In the genomic region with DNA sequence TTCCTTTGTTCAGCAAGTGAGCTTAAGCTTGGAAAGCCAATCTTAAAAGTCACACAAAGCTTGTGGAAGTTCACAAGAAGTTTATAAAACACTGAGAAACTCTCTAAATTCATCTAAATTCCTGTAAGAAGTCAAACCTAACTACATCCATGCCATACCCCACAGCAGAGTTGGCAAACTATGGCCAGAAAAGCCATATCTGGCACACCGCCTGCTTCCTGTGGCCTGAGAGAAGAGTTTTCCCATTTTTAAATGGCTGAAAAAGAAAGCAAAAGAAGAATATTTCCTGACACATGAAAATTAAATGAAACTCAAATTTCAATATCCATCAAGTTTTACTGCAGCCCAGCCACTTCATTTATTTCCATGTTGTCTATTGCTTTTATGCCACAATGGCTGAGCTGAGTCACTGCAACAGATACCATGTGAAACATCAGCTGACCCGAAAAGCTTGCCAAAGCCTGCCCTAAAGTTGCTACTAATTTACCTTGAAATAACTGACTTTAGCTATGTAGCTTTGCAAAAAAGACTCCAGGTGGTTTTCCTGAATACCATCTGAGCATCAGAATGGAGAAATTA, we compare ENCODE assay signal across 12 cellular contexts.
DNase-seq lines count a peak whose midpoint lies in the region; ATAC-seq and TF ChIP-seq lines count a peak whose summit lies in the region.
"Had no signal": no experiment of that assay in that cellular context is flagged by ENCODE, and none has a peak within 500 bp of the region (broad histone marks: within the 10 kb centered on the region; RNA-seq: fewer than 3 reads in every experiment).

No MANE protein-coding gene starts in this region.

- H3K36me3 ChIP-seq in uterus: no peaks in the 10 kb centered on the region
- H3K36me3 ChIP-seq in right atrium auricular region: no peaks in the 10 kb centered on the region

- no peak for ATAC-seq in WTC11
- ATAC-seq: naive thymus-derived CD8-positive, alpha-beta T cell had no signal

- DNase-seq in activated naive CD4-positive, alpha-beta T cell treated with anti-CD3 and anti-CD28 coated beads, Interleukin-2, amount 10 ng/mL, durations not matched to agents 7 days and 5 days: no peak
- no peak for DNase-seq in activated naive CD4-positive, alpha-beta T cell (lab: John Stamatoyannopoulos, UW)
- DNase-seq in WTC11 (ENCODE audit: low spot score): no peak
- DNase-seq in fibroblast of pulmonary artery (ENCODE audit: low read depth): peak; percentile 63
- DNase-seq in uterus: peak in 1 of 2 donors; percentile 64
- no peak for DNase-seq in right atrium auricular region (ENCODE audit: low spot score)
- DNase-seq in amygdala (lab: John Stamatoyannopoulos, UW): no peak
- DNase-seq in stimulated activated CD4-positive, alpha-beta T cell treated with anti-CD3 and anti-CD28 coated beads, Interleukin-1b, Interleukin-23, amount 100 ng/mL, for 48 hours: no peak
- DNase-seq: activated gamma-delta T cell treated with Interleukin-2 at 50 U/mL for 16 hours; naive thymus-derived CD8-positive, alpha-beta T cell; stimulated activated CD4-positive, alpha-beta T cell treated with anti-CD3 and anti-CD28 coated beads, Interleukin-4, amount 100 ng/mL, for 24 hours had no signal

- H3K27me3 Mint-ChIP-seq in activated naive CD4-positive, alpha-beta T cell treated with anti-CD3 and anti-CD28 coated beads, Interleukin-2, amount 10 ng/mL, durations not matched to agents 7 days and 5 days: no peaks in the 10 kb centered on the region
- H3K27me3 Mint-ChIP-seq in WTC11 (ENCODE audit: low read depth): no peaks in the 10 kb centered on the region
- H3K27me3 Mint-ChIP-seq: naive thymus-derived CD8-positive, alpha-beta T cell had no signal

- peak overlapping the region; percentile 72 to 83 for H3K27ac ChIP-seq in uterus
- H3K27ac ChIP-seq in right atrium auricular region: no peak overlapping the region
- H3K27ac ChIP-seq: C4-2B had no signal

- CTCF ChIA-PET in activated naive CD4-positive, alpha-beta T cell treated with anti-CD3 and anti-CD28 coated beads, Interleukin-2, amount 10 ng/mL, durations not matched to agents 7 days and 5 days (lab: Charles Lee): interaction anchor here (0.7 to 2.5 kb wide), 4 partner anchors 15 to 294 kb away, joined by 3 to 14 read pairs (median 3); no protein-coding TSS in a partner anchor
- CTCF ChIA-PET in WTC11 (lab: Charles Lee): interaction anchor here (1.6 kb wide), 1 partner anchor 294 kb away, joined by 4 read pairs; no protein-coding TSS in a partner anchor

- TF ChIP-seq CTCF in WTC11 (IDR thresholded peaks at IDR 0.05) (no peak), fibroblast of pulmonary artery (IDR thresholded peaks at IDR 0.05; ENCODE audit: low read length, missing control alignments) (no peak), uterus (IDR thresholded peaks at IDR 0.05) (no peak), right atrium auricular region (IDR thresholded peaks at IDR 0.05) (no peak)

- H3K4me3 ChIP-seq in fibroblast of pulmonary artery (replicated peaks; ENCODE audit: low read depth, low read length) (no peak overlapping the region), uterus (no peak overlapping the region), right atrium auricular region (no peak overlapping the region)

- H3K4me1 Mint-ChIP-seq in activated naive CD4-positive, alpha-beta T cell treated with anti-CD3 and anti-CD28 coated beads, Interleukin-2, amount 10 ng/mL, durations not matched to agents 7 days and 5 days: peaks cover 40% of the 10 kb centered on the region
- H3K4me1 Mint-ChIP-seq in WTC11: peaks cover 17% of the 10 kb centered on the region

- H3K27me3 ChIP-seq in uterus: no peaks in the 10 kb centered on the region
- no peaks in the 10 kb centered on the region for H3K27me3 ChIP-seq in right atrium auricular region

- intact Hi-C loops in uterus (cut with DNase I; ENCODE audit: low total_unique reads): no loop called here

- H3K36me3 Mint-ChIP-seq in activated naive CD4-positive, alpha-beta T cell treated with anti-CD3 and anti-CD28 coated beads, Interleukin-2, amount 10 ng/mL, durations not matched to agents 7 days and 5 days: peaks cover 48% of the 10 kb centered on the region
- peaks cover 32% of the 10 kb centered on the region for H3K36me3 Mint-ChIP-seq in WTC11

- peaks cover 0 to 16% of the 10 kb centered on the region in 2 donors for H3K4me1 ChIP-seq in uterus
- peaks cover 0 to 11% of the 10 kb centered on the region in 2 donors for H3K4me1 ChIP-seq in right atrium auricular region

- TF ChIP-seq POLR2A in uterus (IDR thresholded peaks at IDR 0.05): no peak

- POLR2A ChIA-PET in WTC11 (lab: Charles Lee): no interaction called here

- peak overlapping the region; percentile 22 for H3K27ac Mint-ChIP-seq in activated naive CD4-positive, alpha-beta T cell treated with anti-CD3 and anti-CD28 coated beads, Interleukin-2, amount 10 ng/mL, durations not matched to agents 7 days and 5 days
- H3K27ac Mint-ChIP-seq in WTC11: peak overlapping the region; percentile 16; the same call in 1 of the 2 replicates
- H3K27ac Mint-ChIP-seq: naive thymus-derived CD8-positive, alpha-beta T cell had no signal

- no peaks in the 10 kb centered on the region for H3K9me3 Mint-ChIP-seq in activated naive CD4-positive, alpha-beta T cell treated with anti-CD3 and anti-CD28 coated beads, Interleukin-2, amount 10 ng/mL, durations not matched to agents 7 days and 5 days
- no peaks in the 10 kb centered on the region for H3K9me3 Mint-ChIP-seq in WTC11
- H3K9me3 Mint-ChIP-seq: naive thymus-derived CD8-positive, alpha-beta T cell had no signal

- H3K9me3 ChIP-seq in uterus: no peaks in the 10 kb centered on the region
- no peaks in the 10 kb centered on the region for H3K9me3 ChIP-seq in right atrium auricular region

- no peak overlapping the region for H3K4me3 Mint-ChIP-seq in activated naive CD4-positive, alpha-beta T cell treated with anti-CD3 and anti-CD28 coated beads, Interleukin-2, amount 10 ng/mL, durations not matched to agents 7 days and 5 days
- H3K4me3 Mint-ChIP-seq in WTC11: no peak overlapping the region
- H3K4me3 Mint-ChIP-seq: naive thymus-derived CD8-positive, alpha-beta T cell had no signal

TF ChIP-seq in WTC11, 78 proteins besides CTCF, POLR2A, EP300 and RAD21:
- TF ChIP-seq GRHL2 (CRISPR knock-in tag; IDR thresholded peaks at IDR 0.05; ENCODE audit: insufficient replicate concordance, severe bottlenecking) (no peak), ZNF281 (CRISPR knock-in tag; IDR thresholded peaks at IDR 0.05) (no peak), MXD4 (CRISPR knock-in tag; IDR thresholded peaks at IDR 0.05; ENCODE audit: borderline replicate concordance) (no peak)
- TF ChIP-seq, protein P1, sequence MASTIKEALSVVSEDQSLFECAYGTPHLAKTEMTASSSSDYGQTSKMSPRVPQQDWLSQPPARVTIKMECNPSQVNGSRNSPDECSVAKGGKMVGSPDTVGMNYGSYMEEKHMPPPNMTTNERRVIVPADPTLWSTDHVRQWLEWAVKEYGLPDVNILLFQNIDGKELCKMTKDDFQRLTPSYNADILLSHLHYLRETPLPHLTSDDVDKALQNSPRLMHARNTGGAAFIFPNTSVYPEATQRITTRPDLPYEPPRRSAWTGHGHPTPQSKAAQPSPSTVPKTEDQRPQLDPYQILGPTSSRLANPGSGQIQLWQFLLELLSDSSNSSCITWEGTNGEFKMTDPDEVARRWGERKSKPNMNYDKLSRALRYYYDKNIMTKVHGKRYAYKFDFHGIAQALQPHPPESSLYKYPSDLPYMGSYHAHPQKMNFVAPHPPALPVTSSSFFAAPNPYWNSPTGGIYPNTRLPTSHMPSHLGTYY (CRISPR knock-in tag; IDR thresholded peaks at IDR 0.05): no peak
TF ChIP-seq in WTC11: peak in this region for 0.

Comparison
In these comparisons a context has a peak if more than half of its experiments do, and no peak if none do; other contexts are left out.
1. H3K27ac ChIP-seq: peak in uterus (2 of 2); none in right atrium auricular region (0 of 2).